In genomic region chr1:3017440-3018050, GRCh38 we compare ENCODE assay signal across 20 cellular contexts. TPM values are rescaled to one million over a fixed set of nuclear protein-coding genes. Genes with fewer than 3 reads are reported as not detected.
"Had no signal": no experiment of that assay in that cellular context is flagged by ENCODE, and none has a peak within 500 bp of the region (broad histone marks: within the 10 kb centered on the region; RNA-seq: fewer than 3 reads in every experiment).

No MANE protein-coding gene starts in this region.

- H3K9me3 ChIP-seq: colonic mucosa, upper lobe of left lung had no signal

- H3K9me3 Mint-ChIP-seq: activated naive CD8-positive, alpha-beta T cell treated with anti-CD3 and anti-CD28 coated beads, Interleukin-2, amount 50 U/mL, for 24 hours; stimulated activated memory B cell treated with anti-CD40 and anti-IgM and Interleukin-4, amounts not matched to agents 10 μg/mL and 1 μg/mL and 100 μg/mL, for 72 hours had no signal

- H3K27ac ChIP-seq: colonic mucosa, parathyroid adenoma, upper lobe of left lung, VCaP had no signal

- H3K4me1 ChIP-seq: colonic mucosa, parathyroid adenoma had no signal

- H3K27me3 ChIP-seq: colonic mucosa had no signal

- H3K36me3 ChIP-seq: colonic mucosa, upper lobe of left lung had no signal

- H3K36me3 Mint-ChIP-seq: stimulated activated memory B cell treated with anti-CD40 and anti-IgM and Interleukin-4, amounts not matched to agents 10 μg/mL and 1 μg/mL and 100 μg/mL, for 72 hours had no signal

- DNase-seq: activated CD4-positive, alpha-beta T cell treated with anti-CD3 and anti-CD28 coated beads for 4 hours; activated effector memory CD4-positive, alpha-beta T cell treated with Interleukin-2 at 50 U/mL for 16 hours; activated naive CD8-positive, alpha-beta T cell treated with anti-CD3 and anti-CD28 coated beads, Interleukin-2, amount 50 U/mL, for 24 hours; colonic mucosa; effector CD4-positive, alpha-beta T cell; foreskin melanocyte; mesendoderm; retina; stimulated activated CD4-positive, alpha-beta T cell treated with anti-CD3 and anti-CD28 coated beads, Interleukin-1b, Interleukin-23, amount 100 ng/mL, for 48 hours had no signal

- H3K27ac Mint-ChIP-seq: activated naive CD8-positive, alpha-beta T cell treated with anti-CD3 and anti-CD28 coated beads, Interleukin-2, amount 50 U/mL, for 24 hours; stimulated activated memory B cell treated with anti-CD40 and anti-IgM and Interleukin-4, amounts not matched to agents 10 μg/mL and 1 μg/mL and 100 μg/mL, for 72 hours had no signal

- H3K4me3 Mint-ChIP-seq: activated naive CD8-positive, alpha-beta T cell treated with anti-CD3 and anti-CD28 coated beads, Interleukin-2, amount 50 U/mL, for 24 hours had no signal

- H3K4me3 ChIP-seq: colonic mucosa, smooth muscle cell, upper lobe of left lung had no signal

RNA-seq across cellular contexts. Expression of gene ACTRT2, which starts 3.7 kb away (rescaled TPM):
- total RNA-seq: astrocyte, cardiac septum, colonic mucosa, endothelial cell of umbilical vein, liver, SK-MEL-5, smooth muscle cell, upper lobe of left lung had no signal
- polyA plus RNA-seq: endothelial cell of umbilical vein, liver, neural cell, smooth muscle cell had no signal

RNA-seq across cellular contexts. Expression of gene PRDM16, which starts 51.5 kb away (rescaled TPM):
- total RNA-seq: endothelial cell of umbilical vein had no signal
- polyA plus RNA-seq: endothelial cell of umbilical vein had no signal
